8 cellular contexts compared by ENCODE assay signal in genomic region chr1:110765640-110766335, GRCh38.
DNase-seq lines count a peak whose midpoint lies in the region; ATAC-seq, FAIRE-seq and TF ChIP-seq lines count a peak whose summit lies in the region.

No MANE protein-coding gene starts in this region.

- H3K9me3 ChIP-seq in prostate gland = no peaks in the 10 kb centered on the region

- H3K36me3 Mint-ChIP-seq in activated T-cell treated with anti-CD3 and anti-CD28 coated beads, Interleukin-2, amount 50 U/mL, for 72 hours (ENCODE audit: insufficient read depth in 2 of 2) = no peaks in the 10 kb centered on the region

- H3K27ac Mint-ChIP-seq in activated T-cell treated with anti-CD3 and anti-CD28 coated beads, Interleukin-2, amount 50 U/mL, for 72 hours = peak overlapping the region; percentile 64

- no peak for TF ChIP-seq POLR2A in prostate gland (IDR thresholded peaks at IDR 0.05)

- H3K4me3 Mint-ChIP-seq in activated T-cell treated with anti-CD3 and anti-CD28 coated beads, Interleukin-2, amount 50 U/mL, for 72 hours = peak overlapping the region; percentile 50 to 69

- H3K9me3 Mint-ChIP-seq in activated T-cell treated with anti-CD3 and anti-CD28 coated beads, Interleukin-2, amount 50 U/mL, for 72 hours = no peaks in the 10 kb centered on the region

- peaks cover 10% of the 10 kb centered on the region for H3K27me3 Mint-ChIP-seq in activated T-cell treated with anti-CD3 and anti-CD28 coated beads, Interleukin-2, amount 50 U/mL, for 72 hours (ENCODE audit: low read depth)

- H3K4me3 ChIP-seq in prostate gland = no peak overlapping the region

- peak; percentile 8 for DNase-seq in Caki2 (ENCODE audit: low read depth)
- peak; percentile 87 for DNase-seq in NOMO-1 treated with DMSO at 0.1 percent for 48 hours (lab: John Stamatoyannopoulos, UW; ENCODE audit: unreplicated experiment)
- DNase-seq in activated T-cell treated with anti-CD3 and anti-CD28 coated beads, Interleukin-2, amount 50 U/mL, for 72 hours = peak; percentile 51 to 53
- peak; percentile 29 to 45 for DNase-seq in frontal cortex (ENCODE audit: low spot score in 2 of 2)
- peak; percentile 39 for DNase-seq in prostate gland (ENCODE audit: low spot score)
- DNase-seq in KG1 (lab: John Stamatoyannopoulos, UW) = no peak
- DNase-seq in NCI-H226 = no peak

- peaks cover 6% of the 10 kb centered on the region for H3K4me1 Mint-ChIP-seq in activated T-cell treated with anti-CD3 and anti-CD28 coated beads, Interleukin-2, amount 50 U/mL, for 72 hours (ENCODE audit: low read depth)

- no peaks in the 10 kb centered on the region for H3K36me3 ChIP-seq in prostate gland

- intact Hi-C loops in prostate gland (cut with DNase I) = loop anchor here (2.0 kb wide), 1 partner anchor 135 kb away; no protein-coding TSS in a partner anchor

- H3K27me3 ChIP-seq in prostate gland (replicated peaks; ENCODE audit: insufficient read depth) = peaks cover 2% of the 10 kb centered on the region

- peak; percentile 93 for FAIRE-seq in frontal cortex (lab: Jason Lieb, UNC)

- no peak overlapping the region for H3K27ac ChIP-seq in prostate gland

- no peaks in the 10 kb centered on the region for H3K4me1 ChIP-seq in prostate gland (replicated peaks)

- WGBS in prostate gland = 7% methylated on average over 5 of the region's 5 CpGs

- peak; percentile 47 for ATAC-seq in HG03108 (IDR thresholded peaks at IDR 0.05; ENCODE audit: unreplicated experiment)
- ATAC-seq in activated T-cell treated with anti-CD3 and anti-CD28 coated beads, Interleukin-2, amount 50 U/mL, for 72 hours (replicated peaks in 1 of 2) = peak; percentile 53 to 55

- peak; percentile 49 to 69 (median 66) for TF ChIP-seq CTCF in prostate gland (IDR thresholded peaks at IDR 0.05)

- in situ Hi-C loops in Caki2 (cut with HindIII; ENCODE audit: low pct_unique_long_range_greater_than_20kb, low sequenced_read_pairs) = no loop called here

Comparison
In these comparisons a context has a peak if more than half of its experiments do, and no peak if none do; other contexts are left out.
1. DNase-seq: peak in Caki2 (single experiment), NOMO-1 treated with DMSO at 0.1 percent for 48 hours (single experiment), activated T-cell treated with anti-CD3 and anti-CD28 coated beads, Interleukin-2, amount 50 U/mL, for 72 hours (2 of 2), frontal cortex (2 of 2) and prostate gland (single experiment); none in KG1 (single experiment) and NCI-H226 (single experiment).